Comparison of ENCODE assay signal across 8 cellular contexts in the genomic region with DNA sequence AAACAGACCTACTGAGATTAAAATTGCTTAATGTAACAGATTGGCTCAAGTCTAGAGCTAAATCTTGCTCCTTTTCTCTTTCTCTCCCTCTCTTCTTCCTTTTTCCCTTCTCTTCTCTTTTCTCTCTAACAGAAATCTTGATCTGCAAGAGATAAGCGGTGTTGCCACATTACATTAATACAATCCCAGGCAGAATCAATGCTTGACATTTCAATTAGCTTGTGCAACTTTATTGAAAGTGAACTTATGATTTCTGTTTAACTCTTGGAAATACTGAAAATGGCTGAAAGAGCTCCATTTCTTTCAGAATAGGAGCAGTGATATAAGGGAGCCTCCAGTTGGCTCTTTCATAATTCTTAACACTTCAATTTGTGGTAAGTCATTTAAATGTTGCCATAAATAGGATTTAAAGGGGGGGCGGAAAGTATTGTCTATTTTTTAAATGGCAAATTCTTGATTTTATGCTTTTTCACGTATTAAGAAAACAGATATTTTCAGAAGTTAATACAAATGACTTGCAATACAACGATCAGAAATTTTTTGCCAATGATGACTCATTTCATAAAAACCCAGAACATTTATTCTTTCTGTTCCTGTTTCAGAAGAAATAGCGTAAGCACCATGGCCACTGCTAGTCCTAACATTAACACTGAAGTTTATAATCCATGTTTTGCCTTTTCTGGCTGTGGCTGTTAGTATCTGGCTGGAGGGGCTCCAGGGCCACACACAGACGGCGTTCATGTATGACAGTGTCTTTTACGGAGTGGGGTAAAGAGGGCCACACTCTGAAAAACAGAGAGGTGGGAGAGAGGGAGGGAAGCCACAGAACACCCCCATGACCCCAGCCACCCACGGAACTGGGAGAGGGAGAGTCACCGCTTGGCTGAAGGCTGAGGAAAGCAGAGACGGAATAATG.
DNase-seq lines count a peak whose midpoint lies in the region; TF ChIP-seq lines count a peak whose summit lies in the region.

No MANE protein-coding gene starts in this region.

- 70 to 80% methylated on average over 11 of the region's 11 CpGs for WGBS in thyroid gland, 2 donors

- intact Hi-C loops in thyroid gland (cut with DNase I): no loop called here

- H3K27me3 ChIP-seq in MG63 (no peaks in the 10 kb centered on the region), thyroid gland (no peaks in the 10 kb centered on the region)

- peak overlapping the region; percentile 20 to 58 (median 53) for H3K27ac ChIP-seq in thyroid gland

- no peak for TF ChIP-seq POLR2A in thyroid gland (IDR thresholded peaks at IDR 0.05)

- H3K36me3 ChIP-seq in MG63 (no peaks in the 10 kb centered on the region; the same call in 1 of the 2 replicates), thyroid gland (no peaks in the 10 kb centered on the region)

- no peaks in the 10 kb centered on the region for H3K9me3 ChIP-seq in MG63
- H3K9me3 ChIP-seq in thyroid gland: no peaks in the 10 kb centered on the region

- no peak for TF ChIP-seq CTCF in thyroid gland (IDR thresholded peaks at IDR 0.05)

- DNase-seq in SKM-1 treated with dmso at 0.1 percent for 144 hours (lab: John Stamatoyannopoulos, UW; ENCODE audit: unreplicated experiment) (peak; percentile 17), SKM-1 (lab: John Stamatoyannopoulos, UW; ENCODE audit: unreplicated experiment) (no peak), MG63 (peak; percentile 67), fibroblast of peridontal ligament (ENCODE audit: extremely low read depth) (peak; percentile 94), thyroid gland (no peak), ureter (ENCODE audit: low spot score) (no peak), DMS53 treated with DMSO at 0.1 percent for 48 hours (lab: John Stamatoyannopoulos, UW; ENCODE audit: unreplicated experiment) (no peak)
- DNase-seq in stimulated activated naive CD4-positive, alpha-beta T cell (lab: John Stamatoyannopoulos, UW): no peak

- H3K4me1 ChIP-seq in thyroid gland: no peaks in the 10 kb centered on the region

- H3K4me3 ChIP-seq in MG63 (peak overlapping the region; percentile 52), thyroid gland (replicated peaks in 1 of 3) (no peak overlapping the region)

Comparison
In these comparisons a context has a peak if more than half of its experiments do, and no peak if none do; other contexts are left out.
1. DNase-seq: peak in SKM-1 treated with dmso at 0.1 percent for 144 hours (single experiment), MG63 (single experiment) and fibroblast of peridontal ligament (single experiment); none in SKM-1 (single experiment), thyroid gland (0 of 2), ureter (single experiment), DMS53 treated with DMSO at 0.1 percent for 48 hours (single experiment) and stimulated activated naive CD4-positive, alpha-beta T cell (0 of 6).